17 cellular contexts compared by ENCODE assay signal in genomic region chr12:102959391-102959790, GRCh38.
DNase-seq lines count a peak whose midpoint lies in the region; ATAC-seq lines count a peak whose summit lies in the region.
"Had no signal": no experiment of that assay in that cellular context is flagged by ENCODE, and none has a peak within 500 bp of the region (broad histone marks: within the 10 kb centered on the region; RNA-seq: fewer than 3 reads in every experiment).

No MANE protein-coding gene starts in this region.

- H3K36me3 ChIP-seq in iPS-15b (ENCODE audit: control insufficient read depth, insufficient read depth, low read length), result no peaks in the 10 kb centered on the region
- H3K36me3 ChIP-seq: SJSA1 had no signal

- H3K4me3 ChIP-seq in GM08714 (ENCODE audit: low read length) (peak overlapping the region; percentile 76), iPS-15b (ENCODE audit: low read depth, low read length) (peak overlapping the region; percentile 60)
- H3K4me3 ChIP-seq: body of pancreas, hepatocyte, SJSA1 had no signal

- ATAC-seq in GM19467 (IDR thresholded peaks at IDR 0.05; ENCODE audit: unreplicated experiment) (no peak), HG03442 (IDR thresholded peaks at IDR 0.05; ENCODE audit: unreplicated experiment) (no peak)
- ATAC-seq: activated CD8-positive, alpha-beta T cell treated with anti-CD3 and anti-CD28 coated beads for 36 hours; body of pancreas; left cardiac atrium had no signal

- no peak overlapping the region for H3K9ac ChIP-seq in iPS-15b (ENCODE audit: low read depth, low read length)

- peaks cover 7% of the 10 kb centered on the region for H3K9me3 ChIP-seq in iPS-15b (ENCODE audit: control insufficient read depth, insufficient read depth, low read length)
- H3K9me3 ChIP-seq: body of pancreas had no signal

- H3K4me1 ChIP-seq in iPS-15b (ENCODE audit: control insufficient read depth, insufficient read depth, low read length), result peaks cover 17% of the 10 kb centered on the region

- H3K27me3 ChIP-seq in iPS-15b (ENCODE audit: control insufficient read depth, insufficient read depth, low read length), result peaks cover 94% of the 10 kb centered on the region

- DNase-seq in COLO668 (lab: John Stamatoyannopoulos, UW; ENCODE audit: unreplicated experiment) (peak; percentile 45), NCI-H748 (lab: John Stamatoyannopoulos, UW; ENCODE audit: unreplicated experiment) (peak; percentile 76), SW 1271 (lab: John Stamatoyannopoulos, UW) (no peak)
- no peak for DNase-seq in activated effector memory CD4-positive, alpha-beta T cell treated with anti-CD3 and anti-CD28 coated beads, Interleukin-2, amount 50 U/mL, for 16 hours
- DNase-seq: activated CD8-positive, alpha-beta T cell treated with anti-CD3 and anti-CD28 coated beads for 36 hours; activated effector memory CD4-positive, alpha-beta T cell treated with Interleukin-2 at 50 U/mL for 16 hours; body of pancreas; dermis blood vessel endothelial cell; DND-41; left cardiac atrium; NCI-H187 treated with DMSO at 0.1 percent for 48 hours had no signal

Comparison
In these comparisons a context has a peak if more than half of its experiments do, and no peak if none do; other contexts are left out.
1. DNase-seq: peak in COLO668 (single experiment) and NCI-H748 (single experiment); none in activated effector memory CD4-positive, alpha-beta T cell treated with anti-CD3 and anti-CD28 coated beads, Interleukin-2, amount 50 U/mL, for 16 hours (single experiment) and SW 1271 (0 of 2).